32 cellular contexts compared by ENCODE assay signal in genomic region chr9:111236337-111236736, GRCh38.
"Had no signal": no experiment of that assay in that cellular context is flagged by ENCODE, and none has a peak within 500 bp of the region (broad histone marks: within the 10 kb centered on the region; RNA-seq: fewer than 3 reads in every experiment).

No MANE protein-coding gene starts in this region.

- H3K36me3 ChIP-seq: adrenal gland, cardiac muscle cell, heart left ventricle, left ventricle myocardium inferior, thoracic aorta, uterus had no signal

- H3K4me3 Mint-ChIP-seq: activated naive CD4-positive, alpha-beta T cell treated with anti-CD3 and anti-CD28 coated beads for 36 hours; activated naive CD8-positive, alpha-beta T cell treated with anti-CD3 and anti-CD28 coated beads for 36 hours; effector memory CD8-positive, alpha-beta T cell; naive thymus-derived CD4-positive, alpha-beta T cell; T-helper 1 cell treated with Interleukin-12 subunit alpha and Interleukin-12 subunit beta and Interleukin-4 antibody, amounts not matched to agents 30 μg/mL and 1 μg/mL, for 36 hours; type B pancreatic cell had no signal

- H3K9me3 ChIP-seq: adrenal gland, body of pancreas, heart left ventricle, left ventricle myocardium inferior, thoracic aorta, uterus had no signal

- H3K27me3 ChIP-seq: adrenal gland, body of pancreas, cardiac muscle cell, dorsolateral prefrontal cortex, heart left ventricle, uterus had no signal

- ATAC-seq: body of pancreas; effector memory CD8-positive, alpha-beta T cell; foreskin keratinocyte; heart left ventricle; naive thymus-derived CD4-positive, alpha-beta T cell; right cardiac atrium; stimulated activated naive CD8-positive, alpha-beta T cell treated with anti-CD3 and anti-CD28 coated beads, Interleukin-15, Interleukin-2, amounts not matched to agents 100 U/mL and 50 U/mL, for 24 hours had no signal

- H3K27ac Mint-ChIP-seq: activated naive CD4-positive, alpha-beta T cell treated with anti-CD3 and anti-CD28 coated beads for 36 hours; activated naive CD8-positive, alpha-beta T cell treated with anti-CD3 and anti-CD28 coated beads for 36 hours; effector memory CD8-positive, alpha-beta T cell; naive thymus-derived CD4-positive, alpha-beta T cell; T-helper 1 cell treated with Interleukin-12 subunit alpha and Interleukin-12 subunit beta and Interleukin-4 antibody, amounts not matched to agents 30 μg/mL and 1 μg/mL, for 36 hours; type B pancreatic cell had no signal

- H3K4me1 ChIP-seq: adrenal gland, body of pancreas, foreskin keratinocyte, left ventricle myocardium inferior, uterus had no signal

- DNase-seq: activated CD4-positive, alpha-beta T cell treated with anti-CD3 and anti-CD28 coated beads for 4 hours; activated CD4-positive, alpha-beta T cell treated with anti-CD3 and anti-CD28 coated beads, Interleukin-2, amount 50 U/mL, for 4 hours; activated effector memory CD4-positive, alpha-beta T cell treated with Interleukin-2 at 50 U/mL for 16 hours; activated naive CD4-positive, alpha-beta T cell treated with anti-CD3 and anti-CD28 coated beads for 36 hours; activated naive CD8-positive, alpha-beta T cell treated with anti-CD3 and anti-CD28 coated beads for 36 hours; adrenal gland; aorta; body of pancreas; cerebellar nuclear complex; dorsolateral prefrontal cortex; effector memory CD8-positive, alpha-beta T cell; foreskin keratinocyte; heart left ventricle; left ventricle myocardium inferior; naive thymus-derived CD4-positive, alpha-beta T cell; right cardiac atrium; stimulated activated CD4-positive, alpha-beta T cell treated with anti-CD3 and anti-CD28 coated beads, Interleukin-12 subunit alpha, Interleukin-12 subunit beta, amount 100 ng/mL, for 4 hours; stimulated activated CD4-positive, alpha-beta T cell treated with anti-CD3 and anti-CD28 coated beads, Interleukin-4, amount 100 ng/mL, for 1 hour; stimulated activated naive CD8-positive, alpha-beta T cell treated with anti-CD3 and anti-CD28 coated beads, Interleukin-15, Interleukin-2, amounts not matched to agents 100 U/mL and 50 U/mL, for 24 hours; T-helper 9 cell; uterus had no signal

- H3K4me3 ChIP-seq: adrenal gland, body of pancreas, cardiac muscle cell, coronary artery, dorsolateral prefrontal cortex, heart left ventricle, left ventricle myocardium inferior, lung, skin epidermis, thoracic aorta, uterus had no signal

- H3K36me3 Mint-ChIP-seq: activated naive CD8-positive, alpha-beta T cell treated with anti-CD3 and anti-CD28 coated beads for 36 hours; naive thymus-derived CD4-positive, alpha-beta T cell; type B pancreatic cell had no signal

- H3K9me3 Mint-ChIP-seq: activated naive CD4-positive, alpha-beta T cell treated with anti-CD3 and anti-CD28 coated beads for 36 hours; activated naive CD8-positive, alpha-beta T cell treated with anti-CD3 and anti-CD28 coated beads for 36 hours; effector memory CD8-positive, alpha-beta T cell; naive thymus-derived CD4-positive, alpha-beta T cell; T-helper 1 cell treated with Interleukin-12 subunit alpha and Interleukin-12 subunit beta and Interleukin-4 antibody, amounts not matched to agents 30 μg/mL and 1 μg/mL, for 36 hours; type B pancreatic cell had no signal

- H3K4me1 Mint-ChIP-seq: activated naive CD8-positive, alpha-beta T cell treated with anti-CD3 and anti-CD28 coated beads for 36 hours; naive thymus-derived CD4-positive, alpha-beta T cell had no signal

- FAIRE-seq: endothelial cell of umbilical vein, islet of Langerhans, TTC549 had no signal

- H3K27me3 Mint-ChIP-seq: effector memory CD8-positive, alpha-beta T cell; type B pancreatic cell had no signal

- H3K27ac ChIP-seq: adrenal gland, body of pancreas, cardiac muscle cell, coronary artery, dorsolateral prefrontal cortex, foreskin keratinocyte, heart left ventricle, left ventricle myocardium inferior, skin epidermis, thoracic aorta, uterus, VCaP had no signal
